Comparison of ENCODE assay signal across 1 cellular context in the genomic region with DNA sequence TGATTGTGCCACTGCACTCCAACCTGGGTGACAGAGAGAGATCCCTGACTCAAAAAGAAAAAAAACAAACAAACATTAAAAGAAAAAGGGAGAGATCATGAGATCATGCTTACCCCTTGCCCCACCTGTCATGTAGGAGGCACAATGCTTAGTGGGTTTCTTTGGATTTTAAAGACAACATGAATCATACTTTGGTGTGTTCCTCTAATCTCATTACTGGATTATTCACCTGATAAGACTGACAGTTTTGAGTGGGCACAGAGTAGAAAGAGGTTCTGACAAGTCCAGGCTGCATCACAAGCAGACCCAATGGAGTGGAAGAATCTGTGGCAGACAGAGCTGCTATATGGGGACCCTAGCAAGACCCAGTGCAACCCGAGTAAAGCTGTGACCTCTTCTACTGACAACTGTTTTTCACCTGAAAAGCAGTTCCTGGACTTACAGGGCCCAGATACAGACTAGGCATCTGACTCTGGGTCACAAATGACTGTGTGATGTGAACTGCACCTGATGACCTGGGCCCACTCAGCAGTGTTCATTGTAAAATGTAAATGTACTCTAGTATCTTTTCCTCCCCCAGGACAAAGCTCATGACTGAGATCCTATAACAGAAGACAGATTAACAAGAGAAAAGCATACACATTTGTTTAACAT.
A peak's percentile ranks its signal among the peaks of the same experiment; 100 is the strongest.
TF ChIP-seq lines count a peak whose summit lies in the region.

No MANE protein-coding gene starts in this region.

TF ChIP-seq in HEK293, 187 proteins besides CTCF, POLR2A, EP300 and RAD21 (continued from another document):
- TF ChIP-seq, protein P1, sequence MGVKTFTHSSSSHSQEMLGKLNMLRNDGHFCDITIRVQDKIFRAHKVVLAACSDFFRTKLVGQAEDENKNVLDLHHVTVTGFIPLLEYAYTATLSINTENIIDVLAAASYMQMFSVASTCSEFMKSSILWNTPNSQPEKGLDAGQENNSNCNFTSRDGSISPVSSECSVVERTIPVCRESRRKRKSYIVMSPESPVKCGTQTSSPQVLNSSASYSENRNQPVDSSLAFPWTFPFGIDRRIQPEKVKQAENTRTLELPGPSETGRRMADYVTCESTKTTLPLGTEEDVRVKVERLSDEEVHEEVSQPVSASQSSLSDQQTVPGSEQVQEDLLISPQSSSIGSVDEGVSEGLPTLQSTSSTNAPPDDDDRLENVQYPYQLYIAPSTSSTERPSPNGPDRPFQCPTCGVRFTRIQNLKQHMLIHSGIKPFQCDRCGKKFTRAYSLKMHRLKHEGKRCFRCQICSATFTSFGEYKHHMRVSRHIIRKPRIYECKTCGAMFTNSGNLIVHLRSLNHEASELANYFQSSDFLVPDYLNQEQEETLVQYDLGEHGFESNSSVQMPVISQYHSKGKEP (tag by site-specific recombination; IDR thresholded peaks at IDR 0.05) = no peak
- TF ChIP-seq ZIC2 (tag by site-specific recombination; IDR thresholded peaks at IDR 0.05) (no peak), KLF10 (tag by site-specific recombination; IDR thresholded peaks at IDR 0.05) (no peak), ZNF629 (tag by site-specific recombination; IDR thresholded peaks at IDR 0.05) (peak; percentile 30; the same call in 1 of the 2 replicates), ZNF23 (tag by site-specific recombination; IDR thresholded peaks at IDR 0.05; ENCODE audit: borderline replicate concordance) (no peak), ZNF423 (tag by site-specific recombination; IDR thresholded peaks at IDR 0.05) (no peak), ZSCAN16 (tag by site-specific recombination; IDR thresholded peaks at IDR 0.05) (no peak), KLF1 (tag by site-specific recombination; IDR thresholded peaks at IDR 0.05) (no peak), ZNF433 (tag by site-specific recombination; IDR thresholded peaks at IDR 0.05; ENCODE audit: low read depth) (no peak), ZNF211 (tag by site-specific recombination; IDR thresholded peaks at IDR 0.05; ENCODE audit: low read depth) (no peak), ZNF121 (tag by site-specific recombination; IDR thresholded peaks at IDR 0.05) (no peak), REPIN1 (tag by site-specific recombination; IDR thresholded peaks at IDR 0.05; ENCODE audit: low read depth) (no peak), ZNF366 (tag by site-specific recombination; conservative IDR thresholded peaks at IDR 0.05) (no peak), ELK4 (IDR thresholded peaks at IDR 0.05; ENCODE audit: borderline replicate concordance, low read depth, low read length) (no peak), ZBTB10 (tag by site-specific recombination; IDR thresholded peaks at IDR 0.05) (peak; percentile 25; the same call in 1 of the 2 replicates), ZFHX2 (tag by site-specific recombination; conservative IDR thresholded peaks at IDR 0.05) (peak; percentile 72), ZNF112 (tag by site-specific recombination; IDR thresholded peaks at IDR 0.05) (no peak)
- TF ChIP-seq, protein P2, sequence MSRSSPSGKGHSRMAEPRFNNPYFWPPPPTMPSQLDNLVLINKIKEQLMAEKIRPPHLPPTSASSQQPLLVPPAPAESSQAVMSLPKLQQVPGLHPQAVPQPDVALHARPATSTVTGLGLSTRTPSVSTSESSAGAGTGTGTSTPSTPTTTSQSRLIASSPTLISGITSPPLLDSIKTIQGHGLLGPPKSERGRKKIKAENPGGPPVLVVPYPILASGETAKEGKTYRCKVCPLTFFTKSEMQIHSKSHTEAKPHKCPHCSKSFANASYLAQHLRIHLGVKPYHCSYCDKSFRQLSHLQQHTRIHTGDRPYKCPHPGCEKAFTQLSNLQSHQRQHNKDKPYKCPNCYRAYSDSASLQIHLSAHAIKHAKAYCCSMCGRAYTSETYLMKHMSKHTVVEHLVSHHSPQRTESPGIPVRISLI (tag by site-specific recombination; IDR thresholded peaks at IDR 0.05) = peak; percentile 25; the same call in 1 of the 2 replicates
- TF ChIP-seq, protein P3, sequence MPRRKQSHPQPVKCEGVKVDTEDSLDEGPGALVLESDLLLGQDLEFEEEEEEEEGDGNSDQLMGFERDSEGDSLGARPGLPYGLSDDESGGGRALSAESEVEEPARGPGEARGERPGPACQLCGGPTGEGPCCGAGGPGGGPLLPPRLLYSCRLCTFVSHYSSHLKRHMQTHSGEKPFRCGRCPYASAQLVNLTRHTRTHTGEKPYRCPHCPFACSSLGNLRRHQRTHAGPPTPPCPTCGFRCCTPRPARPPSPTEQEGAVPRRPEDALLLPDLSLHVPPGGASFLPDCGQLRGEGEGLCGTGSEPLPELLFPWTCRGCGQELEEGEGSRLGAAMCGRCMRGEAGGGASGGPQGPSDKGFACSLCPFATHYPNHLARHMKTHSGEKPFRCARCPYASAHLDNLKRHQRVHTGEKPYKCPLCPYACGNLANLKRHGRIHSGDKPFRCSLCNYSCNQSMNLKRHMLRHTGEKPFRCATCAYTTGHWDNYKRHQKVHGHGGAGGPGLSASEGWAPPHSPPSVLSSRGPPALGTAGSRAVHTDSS (tag by site-specific recombination; IDR thresholded peaks at IDR 0.05) = no peak
